In the genomic region with DNA sequence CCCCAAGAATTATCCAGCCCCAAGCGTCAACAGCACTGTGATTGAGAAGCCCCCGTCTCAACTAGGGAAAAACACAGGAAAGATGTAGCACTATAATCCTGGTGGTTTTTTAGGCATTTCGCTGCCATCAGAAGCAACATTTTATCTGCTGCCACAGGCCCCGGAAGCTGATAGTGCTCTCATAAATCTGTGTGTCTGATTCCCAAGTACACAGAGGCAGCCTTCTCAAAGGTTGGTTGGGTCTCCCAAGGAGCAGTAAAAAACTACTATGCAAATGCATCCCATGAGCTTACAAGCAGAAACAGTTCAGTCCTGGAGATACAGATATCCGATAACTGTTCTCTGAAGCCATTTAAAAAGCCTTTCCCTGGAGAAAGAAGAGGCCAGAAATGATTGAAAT, we compare ENCODE assay signal across 18 cellular contexts. TPM values are rescaled to one million over a fixed set of nuclear protein-coding genes. Genes with fewer than 3 reads are reported as not detected.
DNase-seq lines count a peak whose midpoint lies in the region; ATAC-seq and TF ChIP-seq lines count a peak whose summit lies in the region.
"Had no signal": no experiment of that assay in that cellular context is flagged by ENCODE, and none has a peak within 500 bp of the region (broad histone marks: within the 10 kb centered on the region; RNA-seq: fewer than 3 reads in every experiment).

No MANE protein-coding gene starts in this region.

- H3K36me3 Mint-ChIP-seq in nephron progenitor cell (ENCODE audit: low read depth) = no peaks in the 10 kb centered on the region
- H3K36me3 Mint-ChIP-seq in activated CD8-positive, alpha-beta memory T cell treated with anti-CD3 and anti-CD28 coated beads, Interleukin-2, amount 10 ng/mL, durations not matched to agents 7 days and 5 days = no peaks in the 10 kb centered on the region
- H3K36me3 Mint-ChIP-seq: CD14-positive monocyte; CD8-positive, alpha-beta T cell had no signal

- H4K20me1 ChIP-seq in smooth muscle cell (ENCODE audit: low read depth) = no peaks in the 10 kb centered on the region
- H4K20me1 ChIP-seq: BLaER1 had no signal

- no peak for ATAC-seq in activated CD8-positive, alpha-beta memory T cell treated with anti-CD3 and anti-CD28 coated beads, Interleukin-2, amount 10 ng/mL, durations not matched to agents 7 days and 5 days
- ATAC-seq: CD8-positive, alpha-beta T cell had no signal

- H3K36me3 ChIP-seq in cardiac muscle cell = no peaks in the 10 kb centered on the region
- H3K36me3 ChIP-seq in left ventricle myocardium inferior = no peaks in the 10 kb centered on the region
- H3K36me3 ChIP-seq in smooth muscle cell (ENCODE audit: low read depth) = no peaks in the 10 kb centered on the region
- H3K36me3 ChIP-seq: BLaER1 had no signal

- peaks cover 3% of the 10 kb centered on the region for H3K79me2 ChIP-seq in smooth muscle cell (ENCODE audit: low read depth)

- peaks cover 57% of the 10 kb centered on the region for H3F3A ChIP-seq in smooth muscle cell (ENCODE audit: low read depth)

- no peak overlapping the region for H3K4me3 Mint-ChIP-seq in nephron progenitor cell
- H3K4me3 Mint-ChIP-seq in activated CD8-positive, alpha-beta memory T cell treated with anti-CD3 and anti-CD28 coated beads, Interleukin-2, amount 10 ng/mL, durations not matched to agents 7 days and 5 days = no peak overlapping the region
- H3K4me3 Mint-ChIP-seq: CD14-positive monocyte; CD8-positive, alpha-beta T cell; H9 had no signal

- H3K9me3 Mint-ChIP-seq in nephron progenitor cell = no peaks in the 10 kb centered on the region
- no peaks in the 10 kb centered on the region for H3K9me3 Mint-ChIP-seq in activated CD8-positive, alpha-beta memory T cell treated with anti-CD3 and anti-CD28 coated beads, Interleukin-2, amount 10 ng/mL, durations not matched to agents 7 days and 5 days (ENCODE audit: low read depth)
- H3K9me3 Mint-ChIP-seq: CD8-positive, alpha-beta T cell; H9 had no signal

- H3K27ac Mint-ChIP-seq in nephron progenitor cell = peak overlapping the region; percentile 77
- no peak overlapping the region for H3K27ac Mint-ChIP-seq in activated CD8-positive, alpha-beta memory T cell treated with anti-CD3 and anti-CD28 coated beads, Interleukin-2, amount 10 ng/mL, durations not matched to agents 7 days and 5 days
- H3K27ac Mint-ChIP-seq: CD14-positive monocyte; CD8-positive, alpha-beta T cell had no signal

- DNase-seq in cardiac muscle cell (ENCODE audit: low read depth in 1 of 2, low spot score in 1 of 2) = no peak
- no peak for DNase-seq in left ventricle myocardium inferior
- peak; percentile 70 for DNase-seq in left kidney (ENCODE audit: low read depth, low spot score)
- no peak for DNase-seq in nephron progenitor cell
- DNase-seq in smooth muscle cell (lab: John Stamatoyannopoulos, UW; ENCODE audit: unreplicated experiment) = no peak
- no peak for DNase-seq in NCI-H510A (lab: John Stamatoyannopoulos, UW)
- DNase-seq in NCI-H345 treated with DMSO at 0.1 percent for 48 hours (lab: John Stamatoyannopoulos, UW; ENCODE audit: unreplicated experiment) = no peak
- no peak for DNase-seq in activated CD8-positive, alpha-beta memory T cell treated with anti-CD3 and anti-CD28 coated beads, Interleukin-2, amount 10 ng/mL, durations not matched to agents 7 days and 5 days
- DNase-seq: CD8-positive, alpha-beta T cell; DMS79 treated with DMSO at 0.1 percent for 48 hours; GF-D8; GOT3 had no signal

- peak overlapping the region; percentile 57 for H2AFZ ChIP-seq in smooth muscle cell (ENCODE audit: low read depth)

- H3K4me1 Mint-ChIP-seq in nephron progenitor cell = peaks cover 46% of the 10 kb centered on the region
- H3K4me1 Mint-ChIP-seq in activated CD8-positive, alpha-beta memory T cell treated with anti-CD3 and anti-CD28 coated beads, Interleukin-2, amount 10 ng/mL, durations not matched to agents 7 days and 5 days = no peaks in the 10 kb centered on the region
- H3K4me1 Mint-ChIP-seq: H9 had no signal

- 16% methylated on average over 5 of the region's 5 CpGs for WGBS in smooth muscle cell (ENCODE audit: low lambda C conversion rate)

- H3K27me3 Mint-ChIP-seq in nephron progenitor cell (ENCODE audit: low read depth, poor library complexity) = no peaks in the 10 kb centered on the region
- no peaks in the 10 kb centered on the region for H3K27me3 Mint-ChIP-seq in activated CD8-positive, alpha-beta memory T cell treated with anti-CD3 and anti-CD28 coated beads, Interleukin-2, amount 10 ng/mL, durations not matched to agents 7 days and 5 days

- no peak for TF ChIP-seq CTCF in cardiac muscle cell (IDR thresholded peaks at IDR 0.05; ENCODE audit: low read depth, low read length)
- TF ChIP-seq CTCF in left ventricle myocardium inferior (IDR thresholded peaks at IDR 0.05; ENCODE audit: borderline replicate concordance) = no peak
- no peak for TF ChIP-seq CTCF in nephron progenitor cell (IDR thresholded peaks at IDR 0.05)
- TF ChIP-seq CTCF in smooth muscle cell (IDR thresholded peaks at IDR 0.05; ENCODE audit: borderline replicate concordance, insufficient read depth, poor library complexity, severe bottlenecking) = no peak

- H3K4me1 ChIP-seq in cardiac muscle cell (ENCODE audit: low read depth) (peaks cover 31% of the 10 kb centered on the region), left ventricle myocardium inferior (no peaks in the 10 kb centered on the region), smooth muscle cell (ENCODE audit: low read depth) (peaks cover 15% of the 10 kb centered on the region)
- H3K4me1 ChIP-seq: A549 had no signal

- intact Hi-C loops in left ventricle myocardium inferior (cut with micrococcal nuclease) = no loop called here

- H3K27ac ChIP-seq in cardiac muscle cell = peak overlapping the region; percentile 67
- no peak overlapping the region for H3K27ac ChIP-seq in left ventricle myocardium inferior (replicated peaks)
- H3K27ac ChIP-seq in smooth muscle cell (ENCODE audit: low read depth) = peak overlapping the region; percentile 69
- H3K27ac ChIP-seq: 22Rv1, A549, BLaER1 had no signal

- H3K4me2 ChIP-seq in smooth muscle cell = peak overlapping the region; percentile 60
- H3K4me2 ChIP-seq: A549, BLaER1 had no signal

- H3K27me3 ChIP-seq in cardiac muscle cell (no peaks in the 10 kb centered on the region), left ventricle myocardium inferior (ENCODE audit: low read depth) (peaks cover 17% of the 10 kb centered on the region), smooth muscle cell (ENCODE audit: low read depth) (no peaks in the 10 kb centered on the region)
- H3K27me3 ChIP-seq: BLaER1 had no signal

- H3K9ac ChIP-seq in smooth muscle cell (ENCODE audit: low read depth) = no peak overlapping the region
- H3K9ac ChIP-seq: BLaER1 had no signal

- H3K4me3 ChIP-seq in cardiac muscle cell = no peak overlapping the region
- no peak overlapping the region for H3K4me3 ChIP-seq in left ventricle myocardium inferior
- no peak overlapping the region for H3K4me3 ChIP-seq in smooth muscle cell
- H3K4me3 ChIP-seq: A549, BLaER1 had no signal

- CTCF ChIA-PET in activated CD8-positive, alpha-beta memory T cell treated with anti-CD3 and anti-CD28 coated beads, Interleukin-2, amount 10 ng/mL, durations not matched to agents 7 days and 5 days (lab: Charles Lee) = interaction anchor here (0.7 kb wide), 1 partner anchor 101 kb away, joined by 3 read pairs; no protein-coding TSS in a partner anchor

- no peaks in the 10 kb centered on the region for H3K9me3 ChIP-seq in cardiac muscle cell (ENCODE audit: low read depth)
- no peaks in the 10 kb centered on the region for H3K9me3 ChIP-seq in left ventricle myocardium inferior (replicated peaks)
- no peaks in the 10 kb centered on the region for H3K9me3 ChIP-seq in smooth muscle cell (replicated peaks; ENCODE audit: low read depth)
- H3K9me3 ChIP-seq: A549, BLaER1 had no signal

RNA-seq across cellular contexts. Expression of gene LYZL1, which starts 45.8 kb away (rescaled TPM):
- not detected in 2 replicates for total RNA-seq in cardiac muscle cell
- polyA plus RNA-seq in cardiac muscle cell = 0.17 TPM in 1 of 2 replicates, not detected in the other
- total RNA-seq in left ventricle myocardium inferior = not detected
- total RNA-seq in smooth muscle cell = not detected in 2 replicates
- polyA plus RNA-seq in smooth muscle cell = not detected in 2 replicates
- total RNA-seq in activated CD8-positive, alpha-beta memory T cell treated with anti-CD3 and anti-CD28 coated beads, Interleukin-2, amount 10 ng/mL, durations not matched to agents 7 days and 5 days = not detected
- total RNA-seq: Calu3; CD8-positive, alpha-beta T cell; H9 had no signal
- polyA plus RNA-seq: A549, CD14-positive monocyte had no signal
